Comparison of ENCODE assay signal across 2 cellular contexts in the genomic region with DNA sequence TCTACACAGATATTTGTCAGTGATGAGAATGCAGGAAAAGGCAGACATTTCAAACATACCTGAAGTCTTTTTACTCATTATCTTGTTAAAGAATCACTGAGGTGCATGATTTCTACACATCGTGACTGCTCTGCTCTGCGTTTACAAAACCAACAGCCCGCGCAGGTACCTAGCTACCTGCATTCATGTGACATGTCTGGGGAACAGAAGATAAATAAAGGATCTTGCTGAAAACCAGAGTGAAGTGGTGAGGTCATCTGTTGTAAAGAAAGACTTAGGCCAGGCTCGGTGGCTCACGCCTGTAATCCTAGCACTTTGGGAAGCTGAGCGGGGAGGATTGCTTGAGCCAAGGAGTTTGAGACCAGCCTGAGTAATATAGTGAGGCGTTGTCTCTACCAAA.
TF ChIP-seq lines count a peak whose summit lies in the region.

No MANE protein-coding gene starts in this region.

TF ChIP-seq in HEK293, 187 proteins besides CTCF, POLR2A, EP300 and RAD21 (continued from another document):
- TF ChIP-seq, protein P1, sequence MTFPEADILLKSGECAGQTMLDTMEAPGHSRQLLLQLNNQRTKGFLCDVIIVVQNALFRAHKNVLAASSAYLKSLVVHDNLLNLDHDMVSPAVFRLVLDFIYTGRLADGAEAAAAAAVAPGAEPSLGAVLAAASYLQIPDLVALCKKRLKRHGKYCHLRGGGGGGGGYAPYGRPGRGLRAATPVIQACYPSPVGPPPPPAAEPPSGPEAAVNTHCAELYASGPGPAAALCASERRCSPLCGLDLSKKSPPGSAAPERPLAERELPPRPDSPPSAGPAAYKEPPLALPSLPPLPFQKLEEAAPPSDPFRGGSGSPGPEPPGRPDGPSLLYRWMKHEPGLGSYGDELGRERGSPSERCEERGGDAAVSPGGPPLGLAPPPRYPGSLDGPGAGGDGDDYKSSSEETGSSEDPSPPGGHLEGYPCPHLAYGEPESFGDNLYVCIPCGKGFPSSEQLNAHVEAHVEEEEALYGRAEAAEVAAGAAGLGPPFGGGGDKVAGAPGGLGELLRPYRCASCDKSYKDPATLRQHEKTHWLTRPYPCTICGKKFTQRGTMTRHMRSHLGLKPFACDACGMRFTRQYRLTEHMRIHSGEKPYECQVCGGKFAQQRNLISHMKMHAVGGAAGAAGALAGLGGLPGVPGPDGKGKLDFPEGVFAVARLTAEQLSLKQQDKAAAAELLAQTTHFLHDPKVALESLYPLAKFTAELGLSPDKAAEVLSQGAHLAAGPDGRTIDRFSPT (tag by site-specific recombination; IDR thresholded peaks at IDR 0.05): no peak
- TF ChIP-seq ZNF404 (tag by site-specific recombination; IDR thresholded peaks at IDR 0.05) (no peak), ZNF521 (tag by site-specific recombination; IDR thresholded peaks at IDR 0.05) (no peak), ZFP69B (tag by site-specific recombination; IDR thresholded peaks at IDR 0.05) (no peak), ZNF596 (tag by site-specific recombination; IDR thresholded peaks at IDR 0.05) (no peak), ZBTB17 (tag by site-specific recombination; IDR thresholded peaks at IDR 0.05) (peak; percentile 34; the same call in 1 of the 2 replicates), ZNF133 (tag by site-specific recombination; IDR thresholded peaks at IDR 0.05) (no peak), IKZF3 (tag by site-specific recombination; IDR thresholded peaks at IDR 0.05) (no peak), ZNF202 (tag by site-specific recombination; IDR thresholded peaks at IDR 0.05; ENCODE audit: borderline replicate concordance) (no peak)
- TF ChIP-seq, protein P2, sequence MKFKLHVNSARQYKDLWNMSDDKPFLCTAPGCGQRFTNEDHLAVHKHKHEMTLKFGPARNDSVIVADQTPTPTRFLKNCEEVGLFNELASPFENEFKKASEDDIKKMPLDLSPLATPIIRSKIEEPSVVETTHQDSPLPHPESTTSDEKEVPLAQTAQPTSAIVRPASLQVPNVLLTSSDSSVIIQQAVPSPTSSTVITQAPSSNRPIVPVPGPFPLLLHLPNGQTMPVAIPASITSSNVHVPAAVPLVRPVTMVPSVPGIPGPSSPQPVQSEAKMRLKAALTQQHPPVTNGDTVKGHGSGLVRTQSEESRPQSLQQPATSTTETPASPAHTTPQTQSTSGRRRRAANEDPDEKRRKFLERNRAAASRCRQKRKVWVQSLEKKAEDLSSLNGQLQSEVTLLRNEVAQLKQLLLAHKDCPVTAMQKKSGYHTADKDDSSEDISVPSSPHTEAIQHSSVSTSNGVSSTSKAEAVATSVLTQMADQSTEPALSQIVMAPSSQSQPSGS (tag by site-specific recombination; IDR thresholded peaks at IDR 0.05; ENCODE audit: low read depth): peak; percentile 50; the same call in 1 of the 2 replicates
- TF ChIP-seq, protein P3, sequence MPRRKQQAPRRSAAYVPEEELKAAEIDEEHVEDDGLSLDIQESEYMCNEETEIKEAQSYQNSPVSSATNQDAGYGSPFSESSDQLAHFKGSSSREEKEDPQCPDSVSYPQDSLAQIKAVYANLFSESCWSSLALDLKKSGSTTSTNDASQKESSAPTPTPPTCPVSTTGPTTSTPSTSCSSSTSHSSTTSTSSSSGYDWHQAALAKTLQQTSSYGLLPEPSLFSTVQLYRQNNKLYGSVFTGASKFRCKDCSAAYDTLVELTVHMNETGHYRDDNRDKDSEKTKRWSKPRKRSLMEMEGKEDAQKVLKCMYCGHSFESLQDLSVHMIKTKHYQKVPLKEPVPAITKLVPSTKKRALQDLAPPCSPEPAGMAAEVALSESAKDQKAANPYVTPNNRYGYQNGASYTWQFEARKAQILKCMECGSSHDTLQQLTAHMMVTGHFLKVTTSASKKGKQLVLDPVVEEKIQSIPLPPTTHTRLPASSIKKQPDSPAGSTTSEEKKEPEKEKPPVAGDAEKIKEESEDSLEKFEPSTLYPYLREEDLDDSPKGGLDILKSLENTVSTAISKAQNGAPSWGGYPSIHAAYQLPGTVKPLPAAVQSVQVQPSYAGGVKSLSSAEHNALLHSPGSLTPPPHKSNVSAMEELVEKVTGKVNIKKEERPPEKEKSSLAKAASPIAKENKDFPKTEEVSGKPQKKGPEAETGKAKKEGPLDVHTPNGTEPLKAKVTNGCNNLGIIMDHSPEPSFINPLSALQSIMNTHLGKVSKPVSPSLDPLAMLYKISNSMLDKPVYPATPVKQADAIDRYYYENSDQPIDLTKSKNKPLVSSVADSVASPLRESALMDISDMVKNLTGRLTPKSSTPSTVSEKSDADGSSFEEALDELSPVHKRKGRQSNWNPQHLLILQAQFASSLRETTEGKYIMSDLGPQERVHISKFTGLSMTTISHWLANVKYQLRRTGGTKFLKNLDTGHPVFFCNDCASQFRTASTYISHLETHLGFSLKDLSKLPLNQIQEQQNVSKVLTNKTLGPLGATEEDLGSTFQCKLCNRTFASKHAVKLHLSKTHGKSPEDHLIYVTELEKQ (tag by site-specific recombination; IDR thresholded peaks at IDR 0.05; ENCODE audit: borderline replicate concordance): no peak
- TF ChIP-seq, protein P4, sequence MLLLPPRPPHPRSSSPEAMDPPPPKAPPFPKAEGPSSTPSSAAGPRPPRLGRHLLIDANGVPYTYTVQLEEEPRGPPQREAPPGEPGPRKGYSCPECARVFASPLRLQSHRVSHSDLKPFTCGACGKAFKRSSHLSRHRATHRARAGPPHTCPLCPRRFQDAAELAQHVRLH (tag by site-specific recombination; IDR thresholded peaks at IDR 0.05): no peak
- TF ChIP-seq, protein P5, sequence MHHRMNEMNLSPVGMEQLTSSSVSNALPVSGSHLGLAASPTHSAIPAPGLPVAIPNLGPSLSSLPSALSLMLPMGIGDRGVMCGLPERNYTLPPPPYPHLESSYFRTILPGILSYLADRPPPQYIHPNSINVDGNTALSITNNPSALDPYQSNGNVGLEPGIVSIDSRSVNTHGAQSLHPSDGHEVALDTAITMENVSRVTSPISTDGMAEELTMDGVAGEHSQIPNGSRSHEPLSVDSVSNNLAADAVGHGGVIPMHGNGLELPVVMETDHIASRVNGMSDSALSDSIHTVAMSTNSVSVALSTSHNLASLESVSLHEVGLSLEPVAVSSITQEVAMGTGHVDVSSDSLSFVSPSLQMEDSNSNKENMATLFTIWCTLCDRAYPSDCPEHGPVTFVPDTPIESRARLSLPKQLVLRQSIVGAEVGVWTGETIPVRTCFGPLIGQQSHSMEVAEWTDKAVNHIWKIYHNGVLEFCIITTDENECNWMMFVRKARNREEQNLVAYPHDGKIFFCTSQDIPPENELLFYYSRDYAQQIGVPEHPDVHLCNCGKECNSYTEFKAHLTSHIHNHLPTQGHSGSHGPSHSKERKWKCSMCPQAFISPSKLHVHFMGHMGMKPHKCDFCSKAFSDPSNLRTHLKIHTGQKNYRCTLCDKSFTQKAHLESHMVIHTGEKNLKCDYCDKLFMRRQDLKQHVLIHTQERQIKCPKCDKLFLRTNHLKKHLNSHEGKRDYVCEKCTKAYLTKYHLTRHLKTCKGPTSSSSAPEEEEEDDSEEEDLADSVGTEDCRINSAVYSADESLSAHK (tag by site-specific recombination; IDR thresholded peaks at IDR 0.05): no peak
TF ChIP-seq in HEK293: peak in this region for 2.

TF ChIP-seq in WTC11, 78 proteins besides CTCF, POLR2A, EP300 and RAD21 (continued from another document):
- TF ChIP-seq, protein P6, sequence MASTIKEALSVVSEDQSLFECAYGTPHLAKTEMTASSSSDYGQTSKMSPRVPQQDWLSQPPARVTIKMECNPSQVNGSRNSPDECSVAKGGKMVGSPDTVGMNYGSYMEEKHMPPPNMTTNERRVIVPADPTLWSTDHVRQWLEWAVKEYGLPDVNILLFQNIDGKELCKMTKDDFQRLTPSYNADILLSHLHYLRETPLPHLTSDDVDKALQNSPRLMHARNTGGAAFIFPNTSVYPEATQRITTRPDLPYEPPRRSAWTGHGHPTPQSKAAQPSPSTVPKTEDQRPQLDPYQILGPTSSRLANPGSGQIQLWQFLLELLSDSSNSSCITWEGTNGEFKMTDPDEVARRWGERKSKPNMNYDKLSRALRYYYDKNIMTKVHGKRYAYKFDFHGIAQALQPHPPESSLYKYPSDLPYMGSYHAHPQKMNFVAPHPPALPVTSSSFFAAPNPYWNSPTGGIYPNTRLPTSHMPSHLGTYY (CRISPR knock-in tag; IDR thresholded peaks at IDR 0.05): no peak
- TF ChIP-seq OVOL2 (CRISPR knock-in tag; IDR thresholded peaks at IDR 0.05; ENCODE audit: borderline replicate concordance): no peak
- TF ChIP-seq, protein P7, sequence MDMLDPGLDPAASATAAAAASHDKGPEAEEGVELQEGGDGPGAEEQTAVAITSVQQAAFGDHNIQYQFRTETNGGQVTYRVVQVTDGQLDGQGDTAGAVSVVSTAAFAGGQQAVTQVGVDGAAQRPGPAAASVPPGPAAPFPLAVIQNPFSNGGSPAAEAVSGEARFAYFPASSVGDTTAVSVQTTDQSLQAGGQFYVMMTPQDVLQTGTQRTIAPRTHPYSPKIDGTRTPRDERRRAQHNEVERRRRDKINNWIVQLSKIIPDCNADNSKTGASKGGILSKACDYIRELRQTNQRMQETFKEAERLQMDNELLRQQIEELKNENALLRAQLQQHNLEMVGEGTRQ (CRISPR knock-in tag; IDR thresholded peaks at IDR 0.05): no peak
- TF ChIP-seq SOX15 (CRISPR knock-in tag; IDR thresholded peaks at IDR 0.05): no peak
- no peak for TF ChIP-seq RORB (CRISPR knock-in tag; IDR thresholded peaks at IDR 0.05)
- TF ChIP-seq, protein P8, sequence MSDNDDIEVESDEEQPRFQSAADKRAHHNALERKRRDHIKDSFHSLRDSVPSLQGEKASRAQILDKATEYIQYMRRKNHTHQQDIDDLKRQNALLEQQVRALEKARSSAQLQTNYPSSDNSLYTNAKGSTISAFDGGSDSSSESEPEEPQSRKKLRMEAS (CRISPR knock-in tag; IDR thresholded peaks at IDR 0.05): no peak
- TF ChIP-seq ATF1 (CRISPR knock-in tag; IDR thresholded peaks at IDR 0.05): no peak
- TF ChIP-seq, protein P9, sequence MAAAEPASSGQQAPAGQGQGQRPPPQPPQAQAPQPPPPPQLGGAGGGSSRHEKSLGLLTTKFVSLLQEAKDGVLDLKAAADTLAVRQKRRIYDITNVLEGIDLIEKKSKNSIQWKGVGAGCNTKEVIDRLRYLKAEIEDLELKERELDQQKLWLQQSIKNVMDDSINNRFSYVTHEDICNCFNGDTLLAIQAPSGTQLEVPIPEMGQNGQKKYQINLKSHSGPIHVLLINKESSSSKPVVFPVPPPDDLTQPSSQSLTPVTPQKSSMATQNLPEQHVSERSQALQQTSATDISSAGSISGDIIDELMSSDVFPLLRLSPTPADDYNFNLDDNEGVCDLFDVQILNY (CRISPR knock-in tag; IDR thresholded peaks at IDR 0.05): no peak
- no peak for TF ChIP-seq NFE2L1 (CRISPR knock-in tag; IDR thresholded peaks at IDR 0.05)
